In genomic region chr4:38693531-38693930, GRCh38 we compare ENCODE assay signal across 19 cellular contexts. TPM values are rescaled to one million over a fixed set of nuclear protein-coding genes. Genes with fewer than 3 reads are reported as not detected.
A peak's percentile ranks its signal among the peaks of the same experiment; 100 is the strongest.
DNase-seq lines count a peak whose midpoint lies in the region; ATAC-seq and TF ChIP-seq lines count a peak whose summit lies in the region.
"Had no signal": no experiment of that assay in that cellular context is flagged by ENCODE, and none has a peak within 500 bp of the region (broad histone marks: within the 10 kb centered on the region; RNA-seq: fewer than 3 reads in every experiment).

No MANE protein-coding gene starts in this region.

- H3K4me1 ChIP-seq in endodermal cell (ENCODE audit: control insufficient read depth, insufficient read depth, low read length) (peaks cover 23% of the 10 kb centered on the region), upper lobe of right lung (peaks cover 31% of the 10 kb centered on the region)
- H3K4me1 ChIP-seq: Caco-2 had no signal

- CTCF ChIA-PET in activated CD8-positive, alpha-beta T cell treated with anti-CD3 and anti-CD28 coated beads for 36 hours (lab: Charles Lee) = interaction anchor here (0.9 to 4.2 kb wide), 5 partner anchors 17 to 514 kb away, joined by 3 to 23 read pairs (median 13); no protein-coding TSS in a partner anchor
- CTCF ChIA-PET in activated CD8-positive, alpha-beta T cell treated with anti-CD3 and anti-CD28 coated beads, Interleukin-2, amount 10 ng/mL, durations not matched to agents 7 days and 5 days (lab: Charles Lee) = interaction anchor here (1.0 to 4.2 kb wide), 5 partner anchors 11 to 514 kb away, joined by 3 to 17 read pairs (median 3); no protein-coding TSS in a partner anchor

- no peaks in the 10 kb centered on the region for H3K27me3 Mint-ChIP-seq in activated CD8-positive, alpha-beta T cell treated with anti-CD3 and anti-CD28 coated beads for 36 hours
- H3K27me3 Mint-ChIP-seq in activated CD8-positive, alpha-beta T cell treated with anti-CD3 and anti-CD28 coated beads, Interleukin-2, amount 10 ng/mL, durations not matched to agents 7 days and 5 days (ENCODE audit: low read depth) = no peaks in the 10 kb centered on the region
- no peaks in the 10 kb centered on the region for H3K27me3 Mint-ChIP-seq in stimulated activated naive CD8-positive, alpha-beta T cell treated with anti-CD3 and anti-CD28 coated beads, Interleukin-15, Interleukin-2, amounts not matched to agents 100 ng/mL and 50 ng/mL, for 24 hours
- H3K27me3 Mint-ChIP-seq in endodermal cell (ENCODE audit: insufficient read depth) (no peaks in the 10 kb centered on the region), type B pancreatic cell (no peaks in the 10 kb centered on the region)
- H3K27me3 Mint-ChIP-seq: B cell had no signal

- H3K27ac Mint-ChIP-seq in activated CD8-positive, alpha-beta T cell treated with anti-CD3 and anti-CD28 coated beads for 36 hours = no peak overlapping the region
- H3K27ac Mint-ChIP-seq in activated CD8-positive, alpha-beta T cell treated with anti-CD3 and anti-CD28 coated beads, Interleukin-2, amount 10 ng/mL, durations not matched to agents 7 days and 5 days = no peak overlapping the region
- peak overlapping the region; percentile 69 for H3K27ac Mint-ChIP-seq in stimulated activated naive CD8-positive, alpha-beta T cell treated with anti-CD3 and anti-CD28 coated beads, Interleukin-15, Interleukin-2, amounts not matched to agents 100 ng/mL and 50 ng/mL, for 24 hours
- H3K27ac Mint-ChIP-seq in endodermal cell (peak overlapping the region; percentile 59), type B pancreatic cell (peak overlapping the region; percentile 19)
- H3K27ac Mint-ChIP-seq: B cell, H9 had no signal

- intact Hi-C loops in activated CD8-positive, alpha-beta T cell treated with anti-CD3 and anti-CD28 coated beads for 36 hours (cut with micrococcal nuclease) = no loop called here
- intact Hi-C loops in upper lobe of right lung (cut with DNase I) = no loop called here

- peaks cover 40% of the 10 kb centered on the region for H3K36me3 Mint-ChIP-seq in activated CD8-positive, alpha-beta T cell treated with anti-CD3 and anti-CD28 coated beads for 36 hours (ENCODE audit: low read depth)
- peaks cover 47% of the 10 kb centered on the region for H3K36me3 Mint-ChIP-seq in activated CD8-positive, alpha-beta T cell treated with anti-CD3 and anti-CD28 coated beads, Interleukin-2, amount 10 ng/mL, durations not matched to agents 7 days and 5 days (ENCODE audit: low read depth)
- peaks cover 65% of the 10 kb centered on the region for H3K36me3 Mint-ChIP-seq in stimulated activated naive CD8-positive, alpha-beta T cell treated with anti-CD3 and anti-CD28 coated beads, Interleukin-15, Interleukin-2, amounts not matched to agents 100 ng/mL and 50 ng/mL, for 24 hours (ENCODE audit: low read depth)
- H3K36me3 Mint-ChIP-seq in endodermal cell (ENCODE audit: low read depth) (peaks cover 73% of the 10 kb centered on the region), type B pancreatic cell (peaks cover 79% of the 10 kb centered on the region)

- H3K27ac ChIP-seq in endodermal cell (ENCODE audit: low read depth, low read length) (no peak overlapping the region), upper lobe of right lung (no peak overlapping the region)

- H3K36me3 ChIP-seq in endodermal cell (ENCODE audit: control insufficient read depth, insufficient read depth, low read length) (peaks cover 68% of the 10 kb centered on the region), upper lobe of right lung (peaks cover 93% of the 10 kb centered on the region)

- no CpG with 5 or more reads among the region's 1 CpG for WGBS in endodermal cell (ENCODE audit: insufficient coverage in 1 of 2, insufficient read length in 1 of 2), 2 experiments

- ATAC-seq in activated CD8-positive, alpha-beta T cell treated with anti-CD3 and anti-CD28 coated beads for 36 hours = peak; percentile 65
- no peak for ATAC-seq in activated CD8-positive, alpha-beta T cell treated with anti-CD3 and anti-CD28 coated beads, Interleukin-2, amount 10 ng/mL, durations not matched to agents 7 days and 5 days
- no peak for ATAC-seq in stimulated activated naive CD8-positive, alpha-beta T cell treated with anti-CD3 and anti-CD28 coated beads, Interleukin-15, Interleukin-2, amounts not matched to agents 100 U/mL and 50 U/mL, for 24 hours
- ATAC-seq in upper lobe of right lung = no peak

- H3K4me3 Mint-ChIP-seq in activated CD8-positive, alpha-beta T cell treated with anti-CD3 and anti-CD28 coated beads for 36 hours = no peak overlapping the region
- H3K4me3 Mint-ChIP-seq in activated CD8-positive, alpha-beta T cell treated with anti-CD3 and anti-CD28 coated beads, Interleukin-2, amount 10 ng/mL, durations not matched to agents 7 days and 5 days = no peak overlapping the region
- H3K4me3 Mint-ChIP-seq in stimulated activated naive CD8-positive, alpha-beta T cell treated with anti-CD3 and anti-CD28 coated beads, Interleukin-15, Interleukin-2, amounts not matched to agents 100 ng/mL and 50 ng/mL, for 24 hours = no peak overlapping the region
- H3K4me3 Mint-ChIP-seq in endodermal cell (no peak overlapping the region), type B pancreatic cell (no peak overlapping the region)
- H3K4me3 Mint-ChIP-seq: B cell, H9 had no signal

- H3K9me3 Mint-ChIP-seq in activated CD8-positive, alpha-beta T cell treated with anti-CD3 and anti-CD28 coated beads for 36 hours = no peaks in the 10 kb centered on the region
- H3K9me3 Mint-ChIP-seq in activated CD8-positive, alpha-beta T cell treated with anti-CD3 and anti-CD28 coated beads, Interleukin-2, amount 10 ng/mL, durations not matched to agents 7 days and 5 days (ENCODE audit: insufficient read depth) = no peaks in the 10 kb centered on the region
- no peaks in the 10 kb centered on the region for H3K9me3 Mint-ChIP-seq in stimulated activated naive CD8-positive, alpha-beta T cell treated with anti-CD3 and anti-CD28 coated beads, Interleukin-15, Interleukin-2, amounts not matched to agents 100 ng/mL and 50 ng/mL, for 24 hours
- H3K9me3 Mint-ChIP-seq in endodermal cell (no peaks in the 10 kb centered on the region), type B pancreatic cell (no peaks in the 10 kb centered on the region)
- H3K9me3 Mint-ChIP-seq: H9 had no signal

- TF ChIP-seq CTCF in activated CD8-positive, alpha-beta T cell treated with anti-CD3 and anti-CD28 coated beads for 36 hours (IDR thresholded peaks at IDR 0.05) = no peak
- TF ChIP-seq CTCF in endodermal cell (conservative IDR thresholded peaks at IDR 0.05) (no peak), type B pancreatic cell (conservative IDR thresholded peaks at IDR 0.05) (no peak), upper lobe of right lung (IDR thresholded peaks at IDR 0.05) (no peak)

- H3K4me3 ChIP-seq in endodermal cell (ENCODE audit: low read length) (no peak overlapping the region), upper lobe of right lung (no peak overlapping the region)

- POLR2A ChIA-PET in activated CD8-positive, alpha-beta T cell treated with anti-CD3 and anti-CD28 coated beads for 36 hours (lab: Charles Lee) = no interaction called here
- POLR2A ChIA-PET in activated CD8-positive, alpha-beta T cell treated with anti-CD3 and anti-CD28 coated beads, Interleukin-2, amount 10 ng/mL, durations not matched to agents 7 days and 5 days (lab: Charles Lee) = no interaction called here

- no peak overlapping the region for H3K9ac ChIP-seq in endodermal cell (ENCODE audit: extremely low read depth, low read length, poor library complexity, severe bottlenecking)

- DNase-seq in activated CD8-positive, alpha-beta T cell treated with anti-CD3 and anti-CD28 coated beads for 36 hours = no peak
- DNase-seq in activated CD8-positive, alpha-beta T cell treated with anti-CD3 and anti-CD28 coated beads, Interleukin-2, amount 10 ng/mL, durations not matched to agents 7 days and 5 days = no peak
- no peak for DNase-seq in stimulated activated naive CD8-positive, alpha-beta T cell treated with anti-CD3 and anti-CD28 coated beads, Interleukin-15, Interleukin-2, amounts not matched to agents 100 U/mL and 50 U/mL, for 24 hours
- DNase-seq in endodermal cell (no peak), type B pancreatic cell (ENCODE audit: extremely low spot score, unreplicated experiment) (no peak), upper lobe of right lung (no peak), SW 1271 (lab: John Stamatoyannopoulos, UW) (no peak)
- DNase-seq: Caco-2; DMS153; GDM1; H9; NCI-H1105; NCI-H2081 treated with DMSO at 0.1 percent for 48 hours; NCI-H446 treated with DMSO at 0.1 percent for 48 hours; NCI-H748 treated with DMSO at 0.1 percent for 48 hours; NK-92 treated with Interleukin-12 subunit alpha and Interleukin-12 subunit beta, amount 100 ng/mL, for 24 hours; Right ventricle myocardium superior had no signal

- H3K9me3 ChIP-seq in endodermal cell (ENCODE audit: control insufficient read depth, low read length) = peaks cover 6% of the 10 kb centered on the region
- H3K9me3 ChIP-seq in upper lobe of right lung = no peaks in the 10 kb centered on the region
- H3K9me3 ChIP-seq: Caco-2 had no signal

- H3K27me3 ChIP-seq in endodermal cell (ENCODE audit: control insufficient read depth, insufficient read depth, low read length, poor library complexity, severe bottlenecking) = no peaks in the 10 kb centered on the region
- no peaks in the 10 kb centered on the region for H3K27me3 ChIP-seq in upper lobe of right lung

- peaks cover 12% of the 10 kb centered on the region for H3K4me1 Mint-ChIP-seq in activated CD8-positive, alpha-beta T cell treated with anti-CD3 and anti-CD28 coated beads for 36 hours (ENCODE audit: low read depth)
- peaks cover 4% of the 10 kb centered on the region for H3K4me1 Mint-ChIP-seq in activated CD8-positive, alpha-beta T cell treated with anti-CD3 and anti-CD28 coated beads, Interleukin-2, amount 10 ng/mL, durations not matched to agents 7 days and 5 days (ENCODE audit: low read depth)
- peaks cover 16% of the 10 kb centered on the region for H3K4me1 Mint-ChIP-seq in stimulated activated naive CD8-positive, alpha-beta T cell treated with anti-CD3 and anti-CD28 coated beads, Interleukin-15, Interleukin-2, amounts not matched to agents 100 ng/mL and 50 ng/mL, for 24 hours (ENCODE audit: low read depth)
- H3K4me1 Mint-ChIP-seq in endodermal cell = peaks cover 48% of the 10 kb centered on the region
- peaks cover 5% of the 10 kb centered on the region for H3K4me1 Mint-ChIP-seq in type B pancreatic cell (ENCODE audit: unreplicated experiment)
- H3K4me1 Mint-ChIP-seq: B cell had no signal

RNA-seq across cellular contexts. Expression of gene KLF3, which starts 29.5 kb away (rescaled TPM):
- 1 to 10 TPM; 5.5 to 6.0 TPM for total RNA-seq in activated CD8-positive, alpha-beta T cell treated with anti-CD3 and anti-CD28 coated beads for 36 hours
- total RNA-seq in activated CD8-positive, alpha-beta T cell treated with anti-CD3 and anti-CD28 coated beads, Interleukin-2, amount 10 ng/mL, durations not matched to agents 7 days and 5 days = 1 to 10 TPM; 8.1 to 8.3 TPM
- total RNA-seq in endodermal cell = 10 to 100 TPM; 20.7 to 28.2 TPM
- polyA plus RNA-seq in endodermal cell (2013, experiment 1 of 2) = 38.0 TPM
- polyA plus RNA-seq in endodermal cell (2013, experiment 2 of 2) = 38.5 TPM
- 62.0 and 106 TPM in 2 replicates for total RNA-seq in type B pancreatic cell (ENCODE audit: low replicate concordance)
- 70.6 TPM for total RNA-seq in upper lobe of right lung

Comparison
In these comparisons a context has a peak if more than half of its experiments do, and no peak if none do; other contexts are left out.
1. H3K27ac Mint-ChIP-seq: peak in stimulated activated naive CD8-positive, alpha-beta T cell treated with anti-CD3 and anti-CD28 coated beads, Interleukin-15, Interleukin-2, amounts not matched to agents 100 ng/mL and 50 ng/mL, for 24 hours (single experiment), endodermal cell (single experiment) and type B pancreatic cell (single experiment); none in activated CD8-positive, alpha-beta T cell treated with anti-CD3 and anti-CD28 coated beads for 36 hours (single experiment) and activated CD8-positive, alpha-beta T cell treated with anti-CD3 and anti-CD28 coated beads, Interleukin-2, amount 10 ng/mL, durations not matched to agents 7 days and 5 days (single experiment).